8 cellular contexts compared by ENCODE assay signal in genomic region chr16:71311553-71312158, GRCh38. TPM values are rescaled to one million over a fixed set of nuclear protein-coding genes. Genes with fewer than 3 reads are reported as not detected.
DNase-seq lines count a peak whose midpoint lies in the region; FAIRE-seq and TF ChIP-seq lines count a peak whose summit lies in the region.

No MANE protein-coding gene starts in this region.

- H3K4me1 ChIP-seq in CD8-positive, alpha-beta memory T cell (ENCODE audit: insufficient read depth, low read length), result no peaks in the 10 kb centered on the region
- H3K4me1 ChIP-seq in PC-9 (replicated peaks; ENCODE audit: insufficient read depth), result no peaks in the 10 kb centered on the region

- TF ChIP-seq CTCF in GM13976 (IDR thresholded peaks at IDR 0.05; ENCODE audit: borderline replicate concordance, control extremely low read depth, extremely low read depth, insufficient read depth, missing control alignments) (peak; percentile 84), PC-9 (conservative IDR thresholded peaks at IDR 0.05) (peak; percentile 82), neural cell (IDR thresholded peaks at IDR 0.05; ENCODE audit: poor library complexity, severe bottlenecking) (peak; percentile 90)

- no peaks in the 10 kb centered on the region for H3K4me1 Mint-ChIP-seq in CD8-positive, alpha-beta memory T cell
- H3K4me1 Mint-ChIP-seq in activated T-helper 2 cell treated with anti-CD3 and anti-CD28 coated beads, Interferon-gamma antibody, Interleukin-2, Interleukin-4, amounts not matched to agents 10 μg/mL and 5 μg/mL and 100 μg/mL, durations not matched to agents 14 hours and 24 hours and 36 hours (ENCODE audit: low read depth), result no peaks in the 10 kb centered on the region

- H3K36me3 ChIP-seq in CD8-positive, alpha-beta memory T cell (ENCODE audit: insufficient read depth, low read length), result no peaks in the 10 kb centered on the region
- no peaks in the 10 kb centered on the region for H3K36me3 ChIP-seq in PC-9 (ENCODE audit: low read depth)
- no peaks in the 10 kb centered on the region for H3K36me3 ChIP-seq in neural cell (ENCODE audit: insufficient read depth, low read length)

- no peak for FAIRE-seq in frontal cortex (lab: Jason Lieb, UNC)

- H3K9me2 ChIP-seq in PC-9 (ENCODE audit: insufficient read depth) (no peaks in the 10 kb centered on the region), neural cell (ENCODE audit: insufficient read depth, low read length) (no peaks in the 10 kb centered on the region)

- CTCF ChIA-PET in CD8-positive, alpha-beta memory T cell (lab: Charles Lee), result interaction anchor here (0.7 to 2.1 kb wide), 4 partner anchors 9 to 88 kb away, joined by 3 to 6 read pairs (median 4); partner anchors contain the start of gene CMTR2
- CTCF ChIA-PET in PC-9 (lab: Charles Lee), result interaction anchor here (0.6 to 1.4 kb wide), 5 partner anchors 12 to 49 kb away, joined by 3 to 8 read pairs (median 4); partner anchors contain the start of gene CMTR2

- intact Hi-C loops in PC-9 (cut with micrococcal nuclease; ENCODE audit: unreplicated experiment), result no loop called here
- intact Hi-C loops in activated T-helper 2 cell treated with anti-CD3 and anti-CD28 coated beads, Interferon-gamma antibody, Interleukin-2, Interleukin-4, amounts not matched to agents 10 μg/mL and 5 μg/mL and 100 μg/mL, durations not matched to agents 14 hours and 24 hours and 36 hours (cut with micrococcal nuclease), result no loop called here

- H3K9ac ChIP-seq in neural cell (ENCODE audit: low read length), result no peak overlapping the region

- no peak overlapping the region for H3K27ac ChIP-seq in CD8-positive, alpha-beta memory T cell (ENCODE audit: low read depth, low read length)
- H3K27ac ChIP-seq in PC-9 (no peak overlapping the region), neural cell (ENCODE audit: low read length) (no peak overlapping the region)

- H3K4me3 ChIP-seq in CD8-positive, alpha-beta memory T cell (ENCODE audit: low read length), result no peak overlapping the region
- H3K4me3 ChIP-seq in PC-9 (no peak overlapping the region), neural cell (ENCODE audit: low read length) (no peak overlapping the region)

- H3K79me2 ChIP-seq in PC-9 (ENCODE audit: low read depth) (no peaks in the 10 kb centered on the region), neural cell (replicated peaks; ENCODE audit: insufficient read depth, low read length) (no peaks in the 10 kb centered on the region)

- no peaks in the 10 kb centered on the region for H3K36me3 Mint-ChIP-seq in CD8-positive, alpha-beta memory T cell
- H3K36me3 Mint-ChIP-seq in activated T-helper 2 cell treated with anti-CD3 and anti-CD28 coated beads, Interferon-gamma antibody, Interleukin-2, Interleukin-4, amounts not matched to agents 10 μg/mL and 5 μg/mL and 100 μg/mL, durations not matched to agents 14 hours and 24 hours and 36 hours (ENCODE audit: low read depth), result no peaks in the 10 kb centered on the region

- no peaks in the 10 kb centered on the region for H3K9me3 ChIP-seq in CD8-positive, alpha-beta memory T cell (ENCODE audit: low read length)
- H3K9me3 ChIP-seq in PC-9 (ENCODE audit: insufficient read depth, low read depth) (no peaks in the 10 kb centered on the region), neural cell (ENCODE audit: low read length) (no peaks in the 10 kb centered on the region)

- in situ Hi-C loops in GM13976 (cut with MboI; ENCODE audit: low sequenced_read_pairs, unreplicated experiment), result no loop called here

- no peaks in the 10 kb centered on the region for H4K20me1 ChIP-seq in PC-9 (ENCODE audit: insufficient read depth)
- H4K20me1 ChIP-seq in neural cell (ENCODE audit: insufficient read depth), result no peaks in the 10 kb centered on the region

- no peak overlapping the region for H2AFZ ChIP-seq in PC-9
- H2AFZ ChIP-seq in neural cell (ENCODE audit: low read depth, low read length), result no peak overlapping the region

- no TSS peak for BruUV-seq in PC-9 (replicated peaks; lab: Mats Ljungman, UMichigan)

- TF ChIP-seq RAD21 in neural cell (conservative IDR thresholded peaks at IDR 0.05), result peak; percentile 89

- peaks cover 0 to 2% (median 0%) of the 10 kb centered on the region in 5 donors for H3K9me3 Mint-ChIP-seq in CD8-positive, alpha-beta memory T cell
- no peaks in the 10 kb centered on the region for H3K9me3 Mint-ChIP-seq in activated T-helper 2 cell treated with anti-CD3 and anti-CD28 coated beads, Interferon-gamma antibody, Interleukin-2, Interleukin-4, amounts not matched to agents 10 μg/mL and 5 μg/mL and 100 μg/mL, durations not matched to agents 14 hours and 24 hours and 36 hours

- POLR2A ChIA-PET in CD8-positive, alpha-beta memory T cell (lab: Charles Lee), result no interaction called here
- POLR2A ChIA-PET in PC-9 (lab: Charles Lee; ENCODE audit: unreplicated experiment), result no interaction called here

- H3K4me3 Mint-ChIP-seq in CD8-positive, alpha-beta memory T cell, result no peak overlapping the region
- H3K4me3 Mint-ChIP-seq in activated T-helper 2 cell treated with anti-CD3 and anti-CD28 coated beads, Interferon-gamma antibody, Interleukin-2, Interleukin-4, amounts not matched to agents 10 μg/mL and 5 μg/mL and 100 μg/mL, durations not matched to agents 14 hours and 24 hours and 36 hours (ENCODE audit: low read depth), result no peak overlapping the region

- no peak overlapping the region for H3K27ac Mint-ChIP-seq in CD8-positive, alpha-beta memory T cell
- no peak overlapping the region for H3K27ac Mint-ChIP-seq in activated T-helper 2 cell treated with anti-CD3 and anti-CD28 coated beads, Interferon-gamma antibody, Interleukin-2, Interleukin-4, amounts not matched to agents 10 μg/mL and 5 μg/mL and 100 μg/mL, durations not matched to agents 14 hours and 24 hours and 36 hours

- TF ChIP-seq EP300 in neural cell (conservative IDR thresholded peaks at IDR 0.05; ENCODE audit: poor library complexity, severe bottlenecking), result no peak

- H3K4me2 ChIP-seq in PC-9 (no peak overlapping the region), neural cell (ENCODE audit: low read length) (no peak overlapping the region)

- H3F3A ChIP-seq in PC-9 (ENCODE audit: insufficient read depth, low read depth) (no peaks in the 10 kb centered on the region), neural cell (ENCODE audit: insufficient read depth, low read length, poor library complexity, severe bottlenecking) (no peaks in the 10 kb centered on the region)

- H3K27me3 ChIP-seq in CD8-positive, alpha-beta memory T cell (ENCODE audit: insufficient read depth, low read length, poor library complexity, severe bottlenecking), result no peaks in the 10 kb centered on the region
- H3K27me3 ChIP-seq in PC-9 (ENCODE audit: insufficient read depth, low read depth) (no peaks in the 10 kb centered on the region), neural cell (ENCODE audit: insufficient read depth, low read depth, low read length) (no peaks in the 10 kb centered on the region)

- peaks cover 29 to 59% of the 10 kb centered on the region in 2 donors for H3K27me3 Mint-ChIP-seq in CD8-positive, alpha-beta memory T cell
- H3K27me3 Mint-ChIP-seq in activated T-helper 2 cell treated with anti-CD3 and anti-CD28 coated beads, Interferon-gamma antibody, Interleukin-2, Interleukin-4, amounts not matched to agents 10 μg/mL and 5 μg/mL and 100 μg/mL, durations not matched to agents 14 hours and 24 hours and 36 hours (ENCODE audit: low read depth), result peaks cover 6% of the 10 kb centered on the region

- DNase-seq in CD8-positive, alpha-beta memory T cell, result peak in 4 of 5 donors; percentile 1 to 52 (median 12)
- DNase-seq in GM13976 (ENCODE audit: low spot score) (peak; percentile 34), PC-9 (no peak), dermis microvascular lymphatic vessel endothelial cell (ENCODE audit: low read depth in 2 of 2) (peak; percentile 1 to 37), frontal cortex (ENCODE audit: low spot score in 2 of 2) (no peak), H4 (ENCODE audit: low spot score) (no peak)
- DNase-seq in activated T-helper 2 cell treated with anti-CD3 and anti-CD28 coated beads, Interferon-gamma antibody, Interleukin-2, Interleukin-4, amounts not matched to agents 10 μg/mL and 5 μg/mL and 100 μg/mL, durations not matched to agents 14 hours and 24 hours and 36 hours (ENCODE audit: low spot score), result no peak

TF ChIP-seq in neural cell, 6 proteins besides CTCF, POLR2A, EP300 and RAD21:
- peak; percentile 96 for TF ChIP-seq SMC3 (conservative IDR thresholded peaks at IDR 0.05; ENCODE audit: poor library complexity)
- no peak for TF ChIP-seq MXI1 (conservative IDR thresholded peaks at IDR 0.05; ENCODE audit: poor library complexity, severe bottlenecking)

RNA-seq across cellular contexts. Expression of gene CMTR2, which starts 22.5 kb away (rescaled TPM):
- total RNA-seq in CD8-positive, alpha-beta memory T cell, result 10 to 100 TPM; 27.4 to 27.9 TPM
- 21.7 TPM for polyA plus RNA-seq in CD8-positive, alpha-beta memory T cell
- total RNA-seq in PC-9 (2021) (30.4 and 36.2 TPM in 2 replicates), dermis microvascular lymphatic vessel endothelial cell (29.1 and 29.3 TPM in 2 replicates), frontal cortex (35.9 TPM)
- 46.9 and 48.1 TPM in 2 replicates for polyA plus RNA-seq in neural cell
- polyA minus RNA-seq in neural cell, result 67.9 and 76.3 TPM in 2 replicates
- total RNA-seq in activated T-helper 2 cell treated with anti-CD3 and anti-CD28 coated beads, Interferon-gamma antibody, Interleukin-2, Interleukin-4, amounts not matched to agents 10 μg/mL and 5 μg/mL and 100 μg/mL, durations not matched to agents 14 hours and 24 hours and 36 hours, result 17.1 and 19.6 TPM in 2 replicates
- total RNA-seq in H4 (2014; rRNA removed; shearing (Covaris generic)), result 25.1 and 27.0 TPM in 2 replicates

RNA-seq across cellular contexts. Expression of gene CALB2, which starts 46.9 kb away (rescaled TPM):
- total RNA-seq in CD8-positive, alpha-beta memory T cell, result not detected
- not detected for polyA plus RNA-seq in CD8-positive, alpha-beta memory T cell
- 107 and 135 TPM in 2 replicates for total RNA-seq in PC-9 (2021)
- total RNA-seq in dermis microvascular lymphatic vessel endothelial cell, result not detected in 2 replicates
- polyA plus RNA-seq in neural cell, result 0.20 and 1.1 TPM in 2 replicates
- polyA minus RNA-seq in neural cell, result 0.73 and 0.93 TPM in 2 replicates
- total RNA-seq in activated T-helper 2 cell treated with anti-CD3 and anti-CD28 coated beads, Interferon-gamma antibody, Interleukin-2, Interleukin-4, amounts not matched to agents 10 μg/mL and 5 μg/mL and 100 μg/mL, durations not matched to agents 14 hours and 24 hours and 36 hours, result not detected in 2 replicates
- 19.2 TPM for total RNA-seq in frontal cortex
- total RNA-seq in H4 (2014; rRNA removed; shearing (Covaris generic)), result 30.2 and 32.3 TPM in 2 replicates

Comparison
In these comparisons a context has a peak if more than half of its experiments do, and no peak if none do; other contexts are left out.
1. DNase-seq: peak in CD8-positive, alpha-beta memory T cell (4 of 5), GM13976 (single experiment) and dermis microvascular lymphatic vessel endothelial cell (2 of 2); none in PC-9 (0 of 2), activated T-helper 2 cell treated with anti-CD3 and anti-CD28 coated beads, Interferon-gamma antibody, Interleukin-2, Interleukin-4, amounts not matched to agents 10 μg/mL and 5 μg/mL and 100 μg/mL, durations not matched to agents 14 hours and 24 hours and 36 hours (single experiment), frontal cortex (0 of 2) and H4 (single experiment).
2. RNA of gene CALB2, which starts 46.9 kb away (total RNA-seq): 107 to 135 TPM in PC-9, 30.2 to 32.3 TPM in H4 and 19.2 TPM in frontal cortex (single experiment); not detected in CD8-positive, alpha-beta memory T cell, not detected in dermis microvascular lymphatic vessel endothelial cell and not detected in activated T-helper 2 cell treated with anti-CD3 and anti-CD28 coated beads, Interferon-gamma antibody, Interleukin-2, Interleukin-4, amounts not matched to agents 10 μg/mL and 5 μg/mL and 100 μg/mL, durations not matched to agents 14 hours and 24 hours and 36 hours; every median in the first group is over 10 times any median in the second.
3. Peak in every context shown above with its lines, with median percentiles within 50 percentile points of each other: CTCF ChIP-seq.